ENCODE assay signal across 15 cellular contexts in genomic region chr15:89366656-89367393, GRCh38. TPM values are rescaled to one million over a fixed set of nuclear protein-coding genes. Genes with fewer than 3 reads are reported as not detected.
A peak's percentile ranks its signal among the peaks of the same experiment; 100 is the strongest.
DNase-seq lines count a peak whose midpoint lies in the region; ATAC-seq, FAIRE-seq and TF ChIP-seq lines count a peak whose summit lies in the region.
"Had no signal": no experiment of that assay in that cellular context is flagged by ENCODE, and none has a peak within 500 bp of the region (broad histone marks: within the 10 kb centered on the region; RNA-seq: fewer than 3 reads in every experiment).

No MANE protein-coding gene starts in this region.

- DNase-seq in SK-N-SH (no peak), RWPE2 (ENCODE audit: low spot score) (peak; percentile 49), osteoblast (ENCODE audit: insufficient read length, low spot score, missing footprints) (peak; percentile 55), heart right ventricle (no peak), iPS-NIHi11 (ENCODE audit: low spot score) (no peak), GM19239 (ENCODE audit: insufficient read length, low spot score) (no peak)
- DNase-seq: activated CD8-positive, alpha-beta memory T cell treated with anti-CD3 and anti-CD28 coated beads, Interleukin-2, amount 50 U/mL, for 48 hours; kidney glomerular epithelial cell; NCI-H2107; SHP77 treated with DMSO at 0.1 percent for 48 hours had no signal

- H3K4me1 ChIP-seq in SK-N-SH (ENCODE audit: control insufficient read depth in 1 of 2, insufficient read depth in 2 of 2, low read depth in 1 of 2, low read length in 1 of 2) (peaks cover 0 to 63% of the 10 kb centered on the region in 2 experiments; a peak in 1 of 4 replicates), RWPE2 (ENCODE audit: insufficient read depth, poor library complexity, severe bottlenecking) (no peaks in the 10 kb centered on the region), osteoblast (ENCODE audit: insufficient read depth, low read length) (no peaks in the 10 kb centered on the region), heart right ventricle (peaks cover 0 to 50% (median 18%) of the 10 kb centered on the region in 9 donors)

- H3K4me2 ChIP-seq in SK-N-SH (peak overlapping the region; percentile 88), osteoblast (ENCODE audit: insufficient read depth, low read length) (no peak overlapping the region)

- no peaks in the 10 kb centered on the region for H3K79me2 ChIP-seq in SK-N-SH (ENCODE audit: insufficient read depth)
- H3K79me2 ChIP-seq in osteoblast (ENCODE audit: insufficient read depth, low read length) = no peaks in the 10 kb centered on the region

- no peak for TF ChIP-seq CTCF in SK-N-SH (IDR thresholded peaks at IDR 0.05)
- no peak for TF ChIP-seq CTCF in RWPE2 (IDR thresholded peaks at IDR 0.05; ENCODE audit: poor library complexity, severe bottlenecking)
- no peak for TF ChIP-seq CTCF in osteoblast (IDR thresholded peaks at IDR 0.05; ENCODE audit: extremely low read depth, low read depth, low read length)
- no peak for TF ChIP-seq CTCF in heart right ventricle (IDR thresholded peaks at IDR 0.05)

- peak overlapping the region; percentile 52 to 64; a peak in 3 of 4 replicates for H3K4me3 ChIP-seq in SK-N-SH (ENCODE audit: low read depth in 2 of 2, low read length in 1 of 2)
- no peak overlapping the region for H3K4me3 ChIP-seq in RWPE2 (ENCODE audit: severe bottlenecking)
- H3K4me3 ChIP-seq in osteoblast (ENCODE audit: insufficient read depth, low read length) = no peak overlapping the region
- peak overlapping the region in 3 of 10 donors; percentile 8 to 14 (median 10) for H3K4me3 ChIP-seq in heart right ventricle

- no peak for TF ChIP-seq RAD21 in SK-N-SH (IDR thresholded peaks at IDR 0.05; ENCODE audit: low read length)

- H4K20me1 ChIP-seq in SK-N-SH (ENCODE audit: insufficient read depth) (peaks cover 7% of the 10 kb centered on the region; the same call in 1 of the 2 replicates), osteoblast (ENCODE audit: insufficient read depth, low read length) (peaks cover 7% of the 10 kb centered on the region)

- H3K27me3 ChIP-seq in SK-N-SH (ENCODE audit: insufficient read depth) = peaks cover 17% of the 10 kb centered on the region
- peaks cover 98% of the 10 kb centered on the region for H3K27me3 ChIP-seq in RWPE2 (ENCODE audit: insufficient read depth, poor library complexity, severe bottlenecking)
- peaks cover 100% of the 10 kb centered on the region for H3K27me3 ChIP-seq in osteoblast (ENCODE audit: insufficient read depth, low read length)
- H3K27me3 ChIP-seq in heart right ventricle = peaks cover 72 to 100% (median 100%) of the 10 kb centered on the region in 7 donors

- H3K9me2 ChIP-seq in SK-N-SH = no peaks in the 10 kb centered on the region

- peaks cover 68% of the 10 kb centered on the region for H3K4me1 Mint-ChIP-seq in dendritic cell treated with granulocyte-macrophage colony-stimulating factor and Interleukin-4, amounts not matched to agents 40 ng/mL and 50 ng/mL, for 4 days (ENCODE audit: low read depth)

- no peaks in the 10 kb centered on the region for H3F3A ChIP-seq in SK-N-SH (replicated peaks; ENCODE audit: insufficient read depth)

- POLR2A ChIA-PET in SK-N-SH (lab: Yijun Ruan, JAX) = interaction anchor here (0.8 to 1.8 kb wide), 2 partner anchors 17 to 32 kb away, joined by 4 to 5 read pairs; partner anchors contain the start of gene POLG

- H3K27ac Mint-ChIP-seq in dendritic cell treated with granulocyte-macrophage colony-stimulating factor and Interleukin-4, amounts not matched to agents 40 ng/mL and 50 ng/mL, for 4 days = no peak overlapping the region
- H3K27ac Mint-ChIP-seq: endodermal cell had no signal

- H3K27ac ChIP-seq in SK-N-SH (ENCODE audit: low read depth in 2 of 2, low read length in 1 of 2) (no peak overlapping the region; a peak in 1 of 4 replicates), RWPE2 (ENCODE audit: poor library complexity, severe bottlenecking) (no peak overlapping the region), osteoblast (ENCODE audit: low read depth, low read length) (no peak overlapping the region), heart right ventricle (no peak overlapping the region)
- H3K27ac ChIP-seq: 22Rv1 had no signal

- H3K27me3 Mint-ChIP-seq in dendritic cell treated with granulocyte-macrophage colony-stimulating factor and Interleukin-4, amounts not matched to agents 40 ng/mL and 50 ng/mL, for 4 days = peaks cover 93% of the 10 kb centered on the region

- no peak for TF ChIP-seq EP300 in SK-N-SH (IDR thresholded peaks at IDR 0.05; ENCODE audit: borderline replicate concordance in 1 of 2, low read depth in 1 of 2, low read length in 1 of 2)

- H3K9ac ChIP-seq in SK-N-SH = no peak overlapping the region

- H3K4me3 Mint-ChIP-seq in dendritic cell treated with granulocyte-macrophage colony-stimulating factor and Interleukin-4, amounts not matched to agents 40 ng/mL and 50 ng/mL, for 4 days = peak overlapping the region; percentile 60
- H3K4me3 Mint-ChIP-seq: endodermal cell had no signal

- H2AFZ ChIP-seq in SK-N-SH (ENCODE audit: low read depth) (no peak overlapping the region), osteoblast (ENCODE audit: low read length) (no peak overlapping the region)

- ATAC-seq in SK-N-SH treated with all-trans-retinoic acid at 6 μM for 48 hours = no peak
- ATAC-seq in RWPE2 (ENCODE audit: low read depth) = no peak
- no peak for ATAC-seq in heart right ventricle
- ATAC-seq: sciatic nerve had no signal

- 76% methylated on average over 16 of the region's 21 CpGs for WGBS in SK-N-SH (ENCODE audit: low lambda C conversion rate)
- WGBS in heart right ventricle, 2 donors = 17 to 18% methylated on average over 21 of the region's 21 CpGs

- CTCF ChIA-PET in SK-N-SH (lab: Yijun Ruan, JAX) = interaction anchor here (2.0 to 23.0 kb wide), 5 partner anchors 9 to 106 kb away, joined by 4 to 766 read pairs (median 446); no protein-coding TSS in a partner anchor

- H3K36me3 ChIP-seq in SK-N-SH (replicated peaks in 1 of 2; ENCODE audit: control insufficient read depth in 1 of 2, insufficient read depth in 2 of 2, low read length in 1 of 2) = peaks cover 0 to 2% of the 10 kb centered on the region in 2 experiments
- no peaks in the 10 kb centered on the region for H3K36me3 ChIP-seq in RWPE2 (ENCODE audit: low read depth)
- no peaks in the 10 kb centered on the region for H3K36me3 ChIP-seq in osteoblast (ENCODE audit: insufficient read depth, low read length)
- no peaks in the 10 kb centered on the region for H3K36me3 ChIP-seq in heart right ventricle

- H3K36me3 Mint-ChIP-seq in dendritic cell treated with granulocyte-macrophage colony-stimulating factor and Interleukin-4, amounts not matched to agents 40 ng/mL and 50 ng/mL, for 4 days (ENCODE audit: low read depth) = no peaks in the 10 kb centered on the region

- FAIRE-seq in GM19239 (lab: Jason Lieb, UNC) = no peak

- intact Hi-C loops in dendritic cell treated with granulocyte-macrophage colony-stimulating factor and Interleukin-4, amounts not matched to agents 40 ng/mL and 50 ng/mL, for 4 days (cut with micrococcal nuclease) = loop anchor here (5.0 kb wide), 1 partner anchor 40 kb away; no protein-coding TSS in a partner anchor
- intact Hi-C loops in heart right ventricle (cut with DNase I) = loop anchor here in 2 of 10 donors (5.0 kb wide), 2 partner anchors 35 to 40 kb away; no protein-coding TSS in a partner anchor

- H3K9me3 Mint-ChIP-seq in dendritic cell treated with granulocyte-macrophage colony-stimulating factor and Interleukin-4, amounts not matched to agents 40 ng/mL and 50 ng/mL, for 4 days = no peaks in the 10 kb centered on the region

- H3K9me3 ChIP-seq in SK-N-SH = no peaks in the 10 kb centered on the region
- H3K9me3 ChIP-seq in RWPE2 (ENCODE audit: severe bottlenecking) = no peaks in the 10 kb centered on the region
- H3K9me3 ChIP-seq in osteoblast (ENCODE audit: low read depth, low read length) = no peaks in the 10 kb centered on the region
- H3K9me3 ChIP-seq in heart right ventricle = no peaks in the 10 kb centered on the region

TF ChIP-seq in SK-N-SH, 30 proteins besides CTCF, POLR2A, EP300 and RAD21 (continues in another document):
- TF ChIP-seq FOSL2 (IDR thresholded peaks at IDR 0.05; ENCODE audit: borderline replicate concordance, low read depth) = no peak
- no peak for TF ChIP-seq YY1 (IDR thresholded peaks at IDR 0.05; ENCODE audit: low read depth)
- no peak for TF ChIP-seq RXRA (IDR thresholded peaks at IDR 0.05; ENCODE audit: borderline replicate concordance, low read depth)
- TF ChIP-seq GABPA (IDR thresholded peaks at IDR 0.05; ENCODE audit: low read depth) = no peak
- TF ChIP-seq NRF1 (IDR thresholded peaks at IDR 0.05; ENCODE audit: low read depth, low read length) = no peak

TF ChIP-seq in SK-N-SH treated with all-trans-retinoic acid at 6 μM for 48 hours, 23 proteins besides CTCF, POLR2A, EP300 and RAD21 (continues in another document):
- TF ChIP-seq POU6F1 (CRISPR knock-in tag; IDR thresholded peaks at IDR 0.05; ENCODE audit: borderline replicate concordance, low read depth) = no peak
- no peak for TF ChIP-seq OSR1 (CRISPR knock-in tag; IDR thresholded peaks at IDR 0.05)
- no peak for TF ChIP-seq ZNF70 (CRISPR knock-in tag; IDR thresholded peaks at IDR 0.05)

RNA-seq across cellular contexts. Expression of gene POLG, which starts 32.2 kb away (rescaled TPM):
- 24.9 and 25.1 TPM in 2 replicates for polyA plus RNA-seq in SK-N-SH (2012; rRNA removed)
- polyA plus RNA-seq in SK-N-SH (2012; cell fraction: cytosol; rRNA removed) = 13.4 and 18.8 TPM in 2 replicates
- 145 and 160 TPM in 2 replicates for polyA plus RNA-seq in SK-N-SH (2012; cell fraction: nucleus; rRNA removed)
- total RNA-seq in osteoblast = 50.7 and 61.2 TPM in 2 replicates
- 10 to 100 TPM; 31.1 to 52.5 (median 34.0) TPM for total RNA-seq in heart right ventricle
- 10 to 100 TPM; 33.9 to 45.1 TPM for polyA plus RNA-seq in heart right ventricle

Comparison
In these comparisons a context has a peak if more than half of its experiments do, and no peak if none do; other contexts are left out.
1. DNase-seq: peak in RWPE2 (single experiment) and osteoblast (single experiment); none in SK-N-SH (single experiment), heart right ventricle (0 of 2), iPS-NIHi11 (single experiment) and GM19239 (single experiment).
2. H3K4me3 ChIP-seq: peak in SK-N-SH (2 of 2); none in RWPE2 (single experiment) and osteoblast (single experiment).